8 cellular contexts compared by ENCODE assay signal in genomic region chr17:43545383-43545632, GRCh38. TPM values are rescaled to one million over a fixed set of nuclear protein-coding genes. Genes with fewer than 3 reads are reported as not detected.
A peak's percentile ranks its signal among the peaks of the same experiment; 100 is the strongest.
DNase-seq lines count a peak whose midpoint lies in the region; ATAC-seq and TF ChIP-seq lines count a peak whose summit lies in the region.

No MANE protein-coding gene starts in this region.

- H3K36me3 ChIP-seq in trophoblast cell (ENCODE audit: control insufficient read depth in 1 of 2, insufficient read depth in 2 of 2, low read length in 2 of 2) = no peaks in the 10 kb centered on the region

- no peak for DNase-seq in AG04450 (ENCODE audit: low read depth, low spot score)
- no peak for DNase-seq in HFF-Myc (ENCODE audit: extremely low read depth, low read depth)
- DNase-seq in activated CD4-positive, alpha-beta T cell treated with anti-CD3 and anti-CD28 coated beads, Interleukin-2, amount 10 ng/mL, durations not matched to agents 24 days and 14 days = peak; percentile 81
- no peak for DNase-seq in fibroblast of pulmonary artery (ENCODE audit: low read depth)
- DNase-seq in trophoblast cell = peak; percentile 41 to 47
- no peak for DNase-seq in NOMO-1 treated with DMSO at 0.1 percent for 48 hours (lab: John Stamatoyannopoulos, UW; ENCODE audit: unreplicated experiment)
- no peak for DNase-seq in epidermal melanocyte (ENCODE audit: insufficient read length, low spot score)

- intact Hi-C loops in activated CD4-positive, alpha-beta T cell treated with anti-CD3 and anti-CD28 coated beads, Interleukin-2, amount 10 ng/mL, durations not matched to agents 24 days and 14 days (cut with micrococcal nuclease) = no loop called here

- peak overlapping the region; percentile 89 for H3K4me3 Mint-ChIP-seq in activated CD4-positive, alpha-beta T cell treated with anti-CD3 and anti-CD28 coated beads, Interleukin-2, amount 10 ng/mL, durations not matched to agents 24 days and 14 days

- H2BK5ac ChIP-seq in trophoblast cell (ENCODE audit: low read depth, low read length, poor library complexity) = no peak overlapping the region

- POLR2A ChIA-PET in AG04450 (lab: Yijun Ruan, JAX) = interaction anchor here (0.6 to 1.0 kb wide), 6 partner anchors 15 to 234 kb away, joined by 3 to 18 read pairs (median 3); partner anchors contain the start of genes DHX8 and DUSP3

- H3K4me2 ChIP-seq in trophoblast cell (ENCODE audit: low read length) = peak overlapping the region; percentile 62

- TF ChIP-seq CTCF in AG04450 (IDR thresholded peaks at IDR 0.05; ENCODE audit: low read depth, low read length) (no peak), HFF-Myc (IDR thresholded peaks at IDR 0.05; ENCODE audit: low read depth, low read length, missing control alignments) (no peak), fibroblast of pulmonary artery (IDR thresholded peaks at IDR 0.05; ENCODE audit: low read length, missing control alignments) (no peak)

- H2BK120ac ChIP-seq in trophoblast cell (ENCODE audit: insufficient read depth, low read length, poor library complexity) = no peak overlapping the region

- peaks cover 18% of the 10 kb centered on the region for H3K4me1 Mint-ChIP-seq in activated CD4-positive, alpha-beta T cell treated with anti-CD3 and anti-CD28 coated beads, Interleukin-2, amount 10 ng/mL, durations not matched to agents 24 days and 14 days

- peaks cover 60% of the 10 kb centered on the region for H3K27me3 Mint-ChIP-seq in activated CD4-positive, alpha-beta T cell treated with anti-CD3 and anti-CD28 coated beads, Interleukin-2, amount 10 ng/mL, durations not matched to agents 24 days and 14 days

- no peak overlapping the region for H4K12ac ChIP-seq in trophoblast cell (ENCODE audit: low read depth, low read length)

- no peak overlapping the region for H4K8ac ChIP-seq in trophoblast cell (ENCODE audit: low read depth, low read length)

- no CpG with 5 or more reads among the region's 21 CpGs for WGBS in trophoblast cell (ENCODE audit: extremely low coverage, insufficient coverage, insufficient read length)

- H3K36me3 Mint-ChIP-seq in activated CD4-positive, alpha-beta T cell treated with anti-CD3 and anti-CD28 coated beads, Interleukin-2, amount 10 ng/mL, durations not matched to agents 24 days and 14 days (ENCODE audit: low read depth) = no peaks in the 10 kb centered on the region

- peak overlapping the region; percentile 68 for H3K4me3 ChIP-seq in AG04450 (ENCODE audit: low read depth, low read length)
- H3K4me3 ChIP-seq in HFF-Myc (replicated peaks; ENCODE audit: low read depth, low read length) = peak overlapping the region; percentile 59
- H3K4me3 ChIP-seq in fibroblast of pulmonary artery (replicated peaks; ENCODE audit: low read depth, low read length) = peak overlapping the region; percentile 56
- H3K4me3 ChIP-seq in trophoblast cell (ENCODE audit: low read depth, low read length) = no peak overlapping the region

- ATAC-seq in HG03280 (IDR thresholded peaks at IDR 0.05; ENCODE audit: unreplicated experiment) = no peak

- no peaks in the 10 kb centered on the region for H3K9me3 Mint-ChIP-seq in activated CD4-positive, alpha-beta T cell treated with anti-CD3 and anti-CD28 coated beads, Interleukin-2, amount 10 ng/mL, durations not matched to agents 24 days and 14 days

- no peak overlapping the region for H3K18ac ChIP-seq in trophoblast cell (ENCODE audit: low read length)

- H3K27me3 ChIP-seq in AG04450 (ENCODE audit: control insufficient read depth, insufficient read depth, low read length) (no peaks in the 10 kb centered on the region), trophoblast cell (ENCODE audit: insufficient read depth, low read length) (peaks cover 22% of the 10 kb centered on the region)

- H3K9ac ChIP-seq in trophoblast cell (ENCODE audit: low read length) = no peak overlapping the region

- CTCF ChIA-PET in AG04450 (lab: Charles Lee) = interaction anchor here (1.0 kb wide), 1 partner anchor 132 kb away, joined by 5 read pairs; no protein-coding TSS in a partner anchor

- H3K79me2 ChIP-seq in trophoblast cell (ENCODE audit: control insufficient read depth, insufficient read depth, low read length, poor library complexity) = peaks cover 3% of the 10 kb centered on the region

- H2AFZ ChIP-seq in trophoblast cell (ENCODE audit: insufficient read depth, low read length, poor library complexity) = no peak overlapping the region

- H2BK12ac ChIP-seq in trophoblast cell (ENCODE audit: low read length) = no peak overlapping the region

- no peak overlapping the region for H3K4ac ChIP-seq in trophoblast cell (ENCODE audit: low read depth, low read length)

- no peak overlapping the region for H3K14ac ChIP-seq in trophoblast cell (ENCODE audit: low read length)

- H3K4me1 ChIP-seq in trophoblast cell (ENCODE audit: control insufficient read depth in 1 of 2, insufficient read depth in 2 of 2, low read length in 2 of 2) = peaks cover 12 to 25% of the 10 kb centered on the region in 2 experiments

- H4K91ac ChIP-seq in trophoblast cell (ENCODE audit: low read depth, low read length) = no peak overlapping the region

- no peak overlapping the region for H2AK5ac ChIP-seq in trophoblast cell (ENCODE audit: low read length)

- H3K27ac Mint-ChIP-seq in activated CD4-positive, alpha-beta T cell treated with anti-CD3 and anti-CD28 coated beads, Interleukin-2, amount 10 ng/mL, durations not matched to agents 24 days and 14 days = peak overlapping the region; percentile 37

- H3K79me1 ChIP-seq in trophoblast cell (ENCODE audit: low read length) = peaks cover 2% of the 10 kb centered on the region

- no peak overlapping the region for H3K23ac ChIP-seq in trophoblast cell (ENCODE audit: low read length)

- H3K9me3 ChIP-seq in AG04450 (ENCODE audit: control insufficient read depth, insufficient read depth, low read length) (no peaks in the 10 kb centered on the region), trophoblast cell (ENCODE audit: insufficient read depth, low read depth, low read length) (no peaks in the 10 kb centered on the region)

- H3K27ac ChIP-seq in AG04450 (ENCODE audit: low read depth, low read length) (peak overlapping the region; percentile 81), trophoblast cell (ENCODE audit: low read depth, low read length) (no peak overlapping the region)

RNA-seq across cellular contexts. Expression of gene ETV4, which starts 0.8 kb away (rescaled TPM):
- 6.7 and 8.0 TPM in 2 replicates for polyA plus RNA-seq in AG04450 (2011; rRNA removed)
- polyA minus RNA-seq in AG04450 (2011; rRNA and poly(A)+ RNA removed) = 5.9 and 9.5 TPM in 2 replicates
- total RNA-seq in activated CD4-positive, alpha-beta T cell treated with anti-CD3 and anti-CD28 coated beads, Interleukin-2, amount 10 ng/mL, durations not matched to agents 24 days and 14 days = 7.7 and 8.3 TPM in 2 replicates
- polyA plus RNA-seq in trophoblast cell (2013) = 43.4 and 44.7 TPM in 2 replicates

Comparison
In these comparisons a context has a peak if more than half of its experiments do, and no peak if none do; other contexts are left out.
1. DNase-seq: peak in activated CD4-positive, alpha-beta T cell treated with anti-CD3 and anti-CD28 coated beads, Interleukin-2, amount 10 ng/mL, durations not matched to agents 24 days and 14 days (single experiment) and trophoblast cell (2 of 2); none in AG04450 (single experiment), HFF-Myc (single experiment), fibroblast of pulmonary artery (single experiment), NOMO-1 treated with DMSO at 0.1 percent for 48 hours (single experiment) and epidermal melanocyte (single experiment).